Comparison of ENCODE assay signal across 1 cellular context in the genomic region with DNA sequence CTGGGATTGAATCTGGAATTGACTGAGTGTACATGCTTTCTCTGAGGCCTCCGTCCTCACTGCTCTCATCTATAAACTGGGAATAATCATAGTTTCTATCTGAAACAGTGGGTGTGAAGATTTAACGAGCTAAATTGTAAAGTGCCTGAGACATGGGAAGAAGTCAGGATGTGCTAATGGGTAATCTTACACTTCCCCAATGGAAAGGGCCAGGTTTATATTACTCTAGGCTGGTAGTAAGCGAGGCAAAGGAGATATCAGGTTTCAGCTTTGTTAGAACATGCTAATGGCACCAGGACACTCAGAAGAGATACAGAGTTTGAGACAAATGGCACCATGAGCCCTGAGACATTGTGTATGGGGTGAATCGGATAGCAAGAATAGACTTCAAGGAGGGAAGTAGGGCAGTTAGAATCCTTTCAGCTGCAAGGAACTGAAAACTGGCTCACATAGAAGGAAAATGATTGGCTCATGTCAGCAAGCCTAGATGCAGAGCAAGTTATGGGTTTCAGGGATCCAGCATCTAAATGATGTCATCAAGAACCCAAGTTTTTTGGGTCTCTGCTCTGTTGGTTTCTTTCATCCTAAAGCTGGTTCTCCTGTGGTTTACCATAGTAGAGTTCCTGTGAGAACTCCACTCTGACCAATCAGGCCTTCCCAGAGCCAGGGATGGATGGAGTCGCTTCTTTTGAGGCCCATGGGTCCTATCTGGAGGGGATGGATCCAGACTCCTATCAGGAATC.
TF ChIP-seq lines count a peak whose summit lies in the region.

No MANE protein-coding gene starts in this region.

TF ChIP-seq in GM12878, 131 proteins besides CTCF, POLR2A, EP300 and RAD21:
- TF ChIP-seq, protein P1, sequence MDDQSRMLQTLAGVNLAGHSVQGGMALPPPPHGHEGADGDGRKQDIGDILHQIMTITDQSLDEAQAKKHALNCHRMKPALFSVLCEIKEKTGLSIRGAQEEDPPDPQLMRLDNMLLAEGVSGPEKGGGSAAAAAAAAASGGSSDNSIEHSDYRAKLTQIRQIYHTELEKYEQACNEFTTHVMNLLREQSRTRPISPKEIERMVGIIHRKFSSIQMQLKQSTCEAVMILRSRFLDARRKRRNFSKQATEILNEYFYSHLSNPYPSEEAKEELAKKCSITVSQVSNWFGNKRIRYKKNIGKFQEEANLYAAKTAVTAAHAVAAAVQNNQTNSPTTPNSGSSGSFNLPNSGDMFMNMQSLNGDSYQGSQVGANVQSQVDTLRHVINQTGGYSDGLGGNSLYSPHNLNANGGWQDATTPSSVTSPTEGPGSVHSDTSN (IDR thresholded peaks at IDR 0.05; ENCODE audit: insufficient replicate concordance, low read depth, low read length) = no peak
- TF ChIP-seq, protein P2, sequence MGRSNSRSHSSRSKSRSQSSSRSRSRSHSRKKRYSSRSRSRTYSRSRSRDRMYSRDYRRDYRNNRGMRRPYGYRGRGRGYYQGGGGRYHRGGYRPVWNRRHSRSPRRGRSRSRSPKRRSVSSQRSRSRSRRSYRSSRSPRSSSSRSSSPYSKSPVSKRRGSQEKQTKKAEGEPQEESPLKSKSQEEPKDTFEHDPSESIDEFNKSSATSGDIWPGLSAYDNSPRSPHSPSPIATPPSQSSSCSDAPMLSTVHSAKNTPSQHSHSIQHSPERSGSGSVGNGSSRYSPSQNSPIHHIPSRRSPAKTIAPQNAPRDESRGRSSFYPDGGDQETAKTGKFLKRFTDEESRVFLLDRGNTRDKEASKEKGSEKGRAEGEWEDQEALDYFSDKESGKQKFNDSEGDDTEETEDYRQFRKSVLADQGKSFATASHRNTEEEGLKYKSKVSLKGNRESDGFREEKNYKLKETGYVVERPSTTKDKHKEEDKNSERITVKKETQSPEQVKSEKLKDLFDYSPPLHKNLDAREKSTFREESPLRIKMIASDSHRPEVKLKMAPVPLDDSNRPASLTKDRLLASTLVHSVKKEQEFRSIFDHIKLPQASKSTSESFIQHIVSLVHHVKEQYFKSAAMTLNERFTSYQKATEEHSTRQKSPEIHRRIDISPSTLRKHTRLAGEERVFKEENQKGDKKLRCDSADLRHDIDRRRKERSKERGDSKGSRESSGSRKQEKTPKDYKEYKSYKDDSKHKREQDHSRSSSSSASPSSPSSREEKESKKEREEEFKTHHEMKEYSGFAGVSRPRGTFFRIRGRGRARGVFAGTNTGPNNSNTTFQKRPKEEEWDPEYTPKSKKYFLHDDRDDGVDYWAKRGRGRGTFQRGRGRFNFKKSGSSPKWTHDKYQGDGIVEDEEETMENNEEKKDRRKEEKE (IDR thresholded peaks at IDR 0.05) = no peak
- no peak for TF ChIP-seq JUND (IDR thresholded peaks at IDR 0.05; ENCODE audit: low read depth, low read length)
- no peak for TF ChIP-seq MXI1 (IDR thresholded peaks at IDR 0.05; ENCODE audit: low read depth, low read length)
- TF ChIP-seq RELA (IDR thresholded peaks at IDR 0.05; ENCODE audit: borderline replicate concordance, partially characterized antibody) = no peak
- TF ChIP-seq BCL11A (IDR thresholded peaks at IDR 0.05; ENCODE audit: low read depth, low read length) = no peak
- TF ChIP-seq SPI1 (IDR thresholded peaks at IDR 0.05; ENCODE audit: borderline replicate concordance, insufficient read depth, low read depth, low read length) = peak; percentile 4; the same call in 1 of the 2 replicates
- no peak for TF ChIP-seq SUPT20H (IDR thresholded peaks at IDR 0.05; ENCODE audit: borderline replicate concordance, control insufficient read depth, low read depth, low read length)
- peak; percentile 61; the same call in 1 of the 2 replicates for TF ChIP-seq ATF7 (IDR thresholded peaks at IDR 0.05; ENCODE audit: low read depth)
TF ChIP-seq in GM12878: peak in this region for 2.
